1 cellular context compared by ENCODE assay signal in the genomic region with DNA sequence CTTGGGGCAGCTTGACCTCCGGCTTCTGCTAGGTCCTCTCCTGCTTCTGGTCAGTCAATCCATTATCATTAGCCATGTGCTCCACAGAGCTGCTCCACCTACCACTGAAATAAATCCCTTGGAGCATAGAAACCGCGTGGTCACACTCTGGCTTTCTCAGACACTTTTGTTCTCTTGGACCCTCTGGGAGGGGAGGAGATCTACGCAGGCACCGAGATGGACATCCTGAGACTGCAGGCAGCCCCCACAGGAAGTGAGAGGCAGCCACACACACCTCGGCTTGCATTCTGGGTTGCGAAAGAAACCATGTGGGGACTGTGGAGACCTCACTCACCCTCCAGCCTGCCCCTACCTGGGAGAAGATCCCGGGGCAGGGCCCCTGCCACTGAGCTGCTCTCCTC.
A peak's percentile ranks its signal among the peaks of the same experiment; 100 is the strongest.
TF ChIP-seq lines count a peak whose summit lies in the region.

No MANE protein-coding gene starts in this region.

TF ChIP-seq in K562, 482 proteins besides CTCF, POLR2A, EP300 and RAD21 (continued from another document and continues in another):
- TF ChIP-seq, protein P1, sequence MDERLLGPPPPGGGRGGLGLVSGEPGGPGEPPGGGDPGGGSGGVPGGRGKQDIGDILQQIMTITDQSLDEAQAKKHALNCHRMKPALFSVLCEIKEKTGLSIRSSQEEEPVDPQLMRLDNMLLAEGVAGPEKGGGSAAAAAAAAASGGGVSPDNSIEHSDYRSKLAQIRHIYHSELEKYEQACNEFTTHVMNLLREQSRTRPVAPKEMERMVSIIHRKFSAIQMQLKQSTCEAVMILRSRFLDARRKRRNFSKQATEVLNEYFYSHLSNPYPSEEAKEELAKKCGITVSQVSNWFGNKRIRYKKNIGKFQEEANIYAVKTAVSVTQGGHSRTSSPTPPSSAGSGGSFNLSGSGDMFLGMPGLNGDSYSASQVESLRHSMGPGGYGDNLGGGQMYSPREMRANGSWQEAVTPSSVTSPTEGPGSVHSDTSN (CRISPR knock-in tag; IDR thresholded peaks at IDR 0.05; ENCODE audit: low read depth) = no peak
- TF ChIP-seq, protein P1 (tag; conservative IDR thresholded peaks at IDR 0.05; ENCODE audit: low read depth) = no peak
- TF ChIP-seq ETV5 (CRISPR knock-in tag; IDR thresholded peaks at IDR 0.05; ENCODE audit: low read depth) (peak; percentile 70), GABPA (tag; conservative IDR thresholded peaks at IDR 0.05; ENCODE audit: low read depth) (peak; percentile 61; the same call in 1 of the 2 replicates), NR2C2 (CRISPR knock-in tag; IDR thresholded peaks at IDR 0.05) (no peak), NR2C2 (tag; IDR thresholded peaks at IDR 0.05) (peak; percentile 61), SREBF1 (IDR thresholded peaks at IDR 0.05; ENCODE audit: borderline replicate concordance, low read depth, low read length) (no peak), ZNF586 (CRISPR knock-in tag; conservative IDR thresholded peaks at IDR 0.05) (no peak), SMC3 (conservative IDR thresholded peaks at IDR 0.05; ENCODE audit: insufficient read depth, low read depth, low read length) (no peak), ETV1 (tag; conservative IDR thresholded peaks at IDR 0.05; ENCODE audit: low read depth) (peak; percentile 89), ELF4 (CRISPR knock-in tag; IDR thresholded peaks at IDR 0.05) (peak; percentile 15; the same call in 1 of the 2 replicates), ZNF239 (CRISPR knock-in tag; IDR thresholded peaks at IDR 0.05) (no peak), L3MBTL2 (IDR thresholded peaks at IDR 0.05) (peak; percentile 61; the same call in 1 of the 2 replicates), ARHGAP35 (IDR thresholded peaks at IDR 0.05; ENCODE audit: partially characterized antibody) (no peak), CEBPG (CRISPR knock-in tag; IDR thresholded peaks at IDR 0.05) (peak; percentile 81), CEBPG (tag; conservative IDR thresholded peaks at IDR 0.05 in 1 of 2, IDR thresholded peaks at IDR 0.05 in 1 of 2) (peak; percentile 29 to 63; a peak in 2 of 4 replicates), LEF1 (IDR thresholded peaks at IDR 0.05) (no peak), POLR2AphosphoS2 (IDR thresholded peaks at IDR 0.05; ENCODE audit: low read length) (no peak), GATAD2B (IDR thresholded peaks at IDR 0.05; ENCODE audit: borderline replicate concordance) (no peak), HMG20A (CRISPR knock-in tag; conservative IDR thresholded peaks at IDR 0.05) (no peak), DMBX1 (CRISPR knock-in tag; IDR thresholded peaks at IDR 0.05; ENCODE audit: borderline replicate concordance) (peak; percentile 82), MYC (IDR thresholded peaks at IDR 0.05; ENCODE audit: low read depth, low read length) (peak; percentile 60), MYC (CRISPR knock-in tag; IDR thresholded peaks at IDR 0.05; ENCODE audit: borderline replicate concordance, low read depth) (no peak), KLF13 (tag; IDR thresholded peaks at IDR 0.05; ENCODE audit: borderline replicate concordance, low read depth) (no peak), EP400 (IDR thresholded peaks at IDR 0.05) (peak; percentile 23; the same call in 1 of the 2 replicates), TOE1 (IDR thresholded peaks at IDR 0.05; ENCODE audit: borderline replicate concordance) (no peak), TOE1 (CRISPR knock-in tag; IDR thresholded peaks at IDR 0.05; ENCODE audit: borderline replicate concordance, low read depth) (no peak), HMGN3 (IDR thresholded peaks at IDR 0.05; ENCODE audit: borderline replicate concordance, extremely low read depth, insufficient read length, low read depth, low read length) (no peak), GABPB1 (CRISPR knock-in tag; IDR thresholded peaks at IDR 0.05) (peak; percentile 42; the same call in 1 of the 2 replicates), ZNF644 (tag; IDR thresholded peaks at IDR 0.05; ENCODE audit: low read depth) (no peak), CBFB (CRISPR knock-in tag; IDR thresholded peaks at IDR 0.05) (no peak), XRCC4 (IDR thresholded peaks at IDR 0.05; ENCODE audit: extremely low read depth, insufficient read depth, insufficient read length) (no peak), SRSF7 (optimal IDR thresholded peaks at IDR 0.05; ENCODE audit: low read depth, low read length) (no peak), SMAD1 (IDR thresholded peaks at IDR 0.05; ENCODE audit: low read depth, low read length, partially characterized antibody) (no peak), BACH1 (tag; IDR thresholded peaks at IDR 0.05) (0 out of 2 replicates have a peak, but pooled peaks have one; percentile 10), KHSRP (IDR thresholded peaks at IDR 0.05) (no peak)
- TF ChIP-seq, protein P2, sequence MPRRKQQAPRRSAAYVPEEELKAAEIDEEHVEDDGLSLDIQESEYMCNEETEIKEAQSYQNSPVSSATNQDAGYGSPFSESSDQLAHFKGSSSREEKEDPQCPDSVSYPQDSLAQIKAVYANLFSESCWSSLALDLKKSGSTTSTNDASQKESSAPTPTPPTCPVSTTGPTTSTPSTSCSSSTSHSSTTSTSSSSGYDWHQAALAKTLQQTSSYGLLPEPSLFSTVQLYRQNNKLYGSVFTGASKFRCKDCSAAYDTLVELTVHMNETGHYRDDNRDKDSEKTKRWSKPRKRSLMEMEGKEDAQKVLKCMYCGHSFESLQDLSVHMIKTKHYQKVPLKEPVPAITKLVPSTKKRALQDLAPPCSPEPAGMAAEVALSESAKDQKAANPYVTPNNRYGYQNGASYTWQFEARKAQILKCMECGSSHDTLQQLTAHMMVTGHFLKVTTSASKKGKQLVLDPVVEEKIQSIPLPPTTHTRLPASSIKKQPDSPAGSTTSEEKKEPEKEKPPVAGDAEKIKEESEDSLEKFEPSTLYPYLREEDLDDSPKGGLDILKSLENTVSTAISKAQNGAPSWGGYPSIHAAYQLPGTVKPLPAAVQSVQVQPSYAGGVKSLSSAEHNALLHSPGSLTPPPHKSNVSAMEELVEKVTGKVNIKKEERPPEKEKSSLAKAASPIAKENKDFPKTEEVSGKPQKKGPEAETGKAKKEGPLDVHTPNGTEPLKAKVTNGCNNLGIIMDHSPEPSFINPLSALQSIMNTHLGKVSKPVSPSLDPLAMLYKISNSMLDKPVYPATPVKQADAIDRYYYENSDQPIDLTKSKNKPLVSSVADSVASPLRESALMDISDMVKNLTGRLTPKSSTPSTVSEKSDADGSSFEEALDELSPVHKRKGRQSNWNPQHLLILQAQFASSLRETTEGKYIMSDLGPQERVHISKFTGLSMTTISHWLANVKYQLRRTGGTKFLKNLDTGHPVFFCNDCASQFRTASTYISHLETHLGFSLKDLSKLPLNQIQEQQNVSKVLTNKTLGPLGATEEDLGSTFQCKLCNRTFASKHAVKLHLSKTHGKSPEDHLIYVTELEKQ (CRISPR knock-in tag; IDR thresholded peaks at IDR 0.05) = no peak
- TF ChIP-seq, protein P3, sequence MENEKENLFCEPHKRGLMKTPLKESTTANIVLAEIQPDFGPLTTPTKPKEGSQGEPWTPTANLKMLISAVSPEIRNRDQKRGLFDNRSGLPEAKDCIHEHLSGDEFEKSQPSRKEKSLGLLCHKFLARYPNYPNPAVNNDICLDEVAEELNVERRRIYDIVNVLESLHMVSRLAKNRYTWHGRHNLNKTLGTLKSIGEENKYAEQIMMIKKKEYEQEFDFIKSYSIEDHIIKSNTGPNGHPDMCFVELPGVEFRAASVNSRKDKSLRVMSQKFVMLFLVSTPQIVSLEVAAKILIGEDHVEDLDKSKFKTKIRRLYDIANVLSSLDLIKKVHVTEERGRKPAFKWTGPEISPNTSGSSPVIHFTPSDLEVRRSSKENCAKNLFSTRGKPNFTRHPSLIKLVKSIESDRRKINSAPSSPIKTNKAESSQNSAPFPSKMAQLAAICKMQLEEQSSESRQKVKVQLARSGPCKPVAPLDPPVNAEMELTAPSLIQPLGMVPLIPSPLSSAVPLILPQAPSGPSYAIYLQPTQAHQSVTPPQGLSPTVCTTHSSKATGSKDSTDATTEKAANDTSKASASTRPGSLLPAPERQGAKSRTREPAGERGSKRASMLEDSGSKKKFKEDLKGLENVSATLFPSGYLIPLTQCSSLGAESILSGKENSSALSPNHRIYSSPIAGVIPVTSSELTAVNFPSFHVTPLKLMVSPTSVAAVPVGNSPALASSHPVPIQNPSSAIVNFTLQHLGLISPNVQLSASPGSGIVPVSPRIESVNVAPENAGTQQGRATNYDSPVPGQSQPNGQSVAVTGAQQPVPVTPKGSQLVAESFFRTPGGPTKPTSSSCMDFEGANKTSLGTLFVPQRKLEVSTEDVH (IDR thresholded peaks at IDR 0.05; ENCODE audit: low read depth, partially characterized antibody) = no peak
- TF ChIP-seq, protein P4, sequence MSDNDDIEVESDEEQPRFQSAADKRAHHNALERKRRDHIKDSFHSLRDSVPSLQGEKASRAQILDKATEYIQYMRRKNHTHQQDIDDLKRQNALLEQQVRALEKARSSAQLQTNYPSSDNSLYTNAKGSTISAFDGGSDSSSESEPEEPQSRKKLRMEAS (CRISPR knock-in tag; IDR thresholded peaks at IDR 0.05) = peak; percentile 60
- TF ChIP-seq, protein P5, sequence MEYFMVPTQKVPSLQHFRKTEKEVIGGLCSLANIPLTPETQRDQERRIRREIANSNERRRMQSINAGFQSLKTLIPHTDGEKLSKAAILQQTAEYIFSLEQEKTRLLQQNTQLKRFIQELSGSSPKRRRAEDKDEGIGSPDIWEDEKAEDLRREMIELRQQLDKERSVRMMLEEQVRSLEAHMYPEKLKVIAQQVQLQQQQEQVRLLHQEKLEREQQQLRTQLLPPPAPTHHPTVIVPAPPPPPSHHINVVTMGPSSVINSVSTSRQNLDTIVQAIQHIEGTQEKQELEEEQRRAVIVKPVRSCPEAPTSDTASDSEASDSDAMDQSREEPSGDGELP (CRISPR knock-in tag; IDR thresholded peaks at IDR 0.05; ENCODE audit: borderline replicate concordance) = peak; percentile 39; the same call in 1 of the 2 replicates
- TF ChIP-seq, protein P6, sequence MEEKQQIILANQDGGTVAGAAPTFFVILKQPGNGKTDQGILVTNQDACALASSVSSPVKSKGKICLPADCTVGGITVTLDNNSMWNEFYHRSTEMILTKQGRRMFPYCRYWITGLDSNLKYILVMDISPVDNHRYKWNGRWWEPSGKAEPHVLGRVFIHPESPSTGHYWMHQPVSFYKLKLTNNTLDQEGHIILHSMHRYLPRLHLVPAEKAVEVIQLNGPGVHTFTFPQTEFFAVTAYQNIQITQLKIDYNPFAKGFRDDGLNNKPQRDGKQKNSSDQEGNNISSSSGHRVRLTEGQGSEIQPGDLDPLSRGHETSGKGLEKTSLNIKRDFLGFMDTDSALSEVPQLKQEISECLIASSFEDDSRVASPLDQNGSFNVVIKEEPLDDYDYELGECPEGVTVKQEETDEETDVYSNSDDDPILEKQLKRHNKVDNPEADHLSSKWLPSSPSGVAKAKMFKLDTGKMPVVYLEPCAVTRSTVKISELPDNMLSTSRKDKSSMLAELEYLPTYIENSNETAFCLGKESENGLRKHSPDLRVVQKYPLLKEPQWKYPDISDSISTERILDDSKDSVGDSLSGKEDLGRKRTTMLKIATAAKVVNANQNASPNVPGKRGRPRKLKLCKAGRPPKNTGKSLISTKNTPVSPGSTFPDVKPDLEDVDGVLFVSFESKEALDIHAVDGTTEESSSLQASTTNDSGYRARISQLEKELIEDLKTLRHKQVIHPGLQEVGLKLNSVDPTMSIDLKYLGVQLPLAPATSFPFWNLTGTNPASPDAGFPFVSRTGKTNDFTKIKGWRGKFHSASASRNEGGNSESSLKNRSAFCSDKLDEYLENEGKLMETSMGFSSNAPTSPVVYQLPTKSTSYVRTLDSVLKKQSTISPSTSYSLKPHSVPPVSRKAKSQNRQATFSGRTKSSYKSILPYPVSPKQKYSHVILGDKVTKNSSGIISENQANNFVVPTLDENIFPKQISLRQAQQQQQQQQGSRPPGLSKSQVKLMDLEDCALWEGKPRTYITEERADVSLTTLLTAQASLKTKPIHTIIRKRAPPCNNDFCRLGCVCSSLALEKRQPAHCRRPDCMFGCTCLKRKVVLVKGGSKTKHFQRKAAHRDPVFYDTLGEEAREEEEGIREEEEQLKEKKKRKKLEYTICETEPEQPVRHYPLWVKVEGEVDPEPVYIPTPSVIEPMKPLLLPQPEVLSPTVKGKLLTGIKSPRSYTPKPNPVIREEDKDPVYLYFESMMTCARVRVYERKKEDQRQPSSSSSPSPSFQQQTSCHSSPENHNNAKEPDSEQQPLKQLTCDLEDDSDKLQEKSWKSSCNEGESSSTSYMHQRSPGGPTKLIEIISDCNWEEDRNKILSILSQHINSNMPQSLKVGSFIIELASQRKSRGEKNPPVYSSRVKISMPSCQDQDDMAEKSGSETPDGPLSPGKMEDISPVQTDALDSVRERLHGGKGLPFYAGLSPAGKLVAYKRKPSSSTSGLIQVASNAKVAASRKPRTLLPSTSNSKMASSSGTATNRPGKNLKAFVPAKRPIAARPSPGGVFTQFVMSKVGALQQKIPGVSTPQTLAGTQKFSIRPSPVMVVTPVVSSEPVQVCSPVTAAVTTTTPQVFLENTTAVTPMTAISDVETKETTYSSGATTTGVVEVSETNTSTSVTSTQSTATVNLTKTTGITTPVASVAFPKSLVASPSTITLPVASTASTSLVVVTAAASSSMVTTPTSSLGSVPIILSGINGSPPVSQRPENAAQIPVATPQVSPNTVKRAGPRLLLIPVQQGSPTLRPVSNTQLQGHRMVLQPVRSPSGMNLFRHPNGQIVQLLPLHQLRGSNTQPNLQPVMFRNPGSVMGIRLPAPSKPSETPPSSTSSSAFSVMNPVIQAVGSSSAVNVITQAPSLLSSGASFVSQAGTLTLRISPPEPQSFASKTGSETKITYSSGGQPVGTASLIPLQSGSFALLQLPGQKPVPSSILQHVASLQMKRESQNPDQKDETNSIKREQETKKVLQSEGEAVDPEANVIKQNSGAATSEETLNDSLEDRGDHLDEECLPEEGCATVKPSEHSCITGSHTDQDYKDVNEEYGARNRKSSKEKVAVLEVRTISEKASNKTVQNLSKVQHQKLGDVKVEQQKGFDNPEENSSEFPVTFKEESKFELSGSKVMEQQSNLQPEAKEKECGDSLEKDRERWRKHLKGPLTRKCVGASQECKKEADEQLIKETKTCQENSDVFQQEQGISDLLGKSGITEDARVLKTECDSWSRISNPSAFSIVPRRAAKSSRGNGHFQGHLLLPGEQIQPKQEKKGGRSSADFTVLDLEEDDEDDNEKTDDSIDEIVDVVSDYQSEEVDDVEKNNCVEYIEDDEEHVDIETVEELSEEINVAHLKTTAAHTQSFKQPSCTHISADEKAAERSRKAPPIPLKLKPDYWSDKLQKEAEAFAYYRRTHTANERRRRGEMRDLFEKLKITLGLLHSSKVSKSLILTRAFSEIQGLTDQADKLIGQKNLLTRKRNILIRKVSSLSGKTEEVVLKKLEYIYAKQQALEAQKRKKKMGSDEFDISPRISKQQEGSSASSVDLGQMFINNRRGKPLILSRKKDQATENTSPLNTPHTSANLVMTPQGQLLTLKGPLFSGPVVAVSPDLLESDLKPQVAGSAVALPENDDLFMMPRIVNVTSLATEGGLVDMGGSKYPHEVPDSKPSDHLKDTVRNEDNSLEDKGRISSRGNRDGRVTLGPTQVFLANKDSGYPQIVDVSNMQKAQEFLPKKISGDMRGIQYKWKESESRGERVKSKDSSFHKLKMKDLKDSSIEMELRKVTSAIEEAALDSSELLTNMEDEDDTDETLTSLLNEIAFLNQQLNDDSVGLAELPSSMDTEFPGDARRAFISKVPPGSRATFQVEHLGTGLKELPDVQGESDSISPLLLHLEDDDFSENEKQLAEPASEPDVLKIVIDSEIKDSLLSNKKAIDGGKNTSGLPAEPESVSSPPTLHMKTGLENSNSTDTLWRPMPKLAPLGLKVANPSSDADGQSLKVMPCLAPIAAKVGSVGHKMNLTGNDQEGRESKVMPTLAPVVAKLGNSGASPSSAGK (IDR thresholded peaks at IDR 0.05) = peak; percentile 48
